In the genomic region with DNA sequence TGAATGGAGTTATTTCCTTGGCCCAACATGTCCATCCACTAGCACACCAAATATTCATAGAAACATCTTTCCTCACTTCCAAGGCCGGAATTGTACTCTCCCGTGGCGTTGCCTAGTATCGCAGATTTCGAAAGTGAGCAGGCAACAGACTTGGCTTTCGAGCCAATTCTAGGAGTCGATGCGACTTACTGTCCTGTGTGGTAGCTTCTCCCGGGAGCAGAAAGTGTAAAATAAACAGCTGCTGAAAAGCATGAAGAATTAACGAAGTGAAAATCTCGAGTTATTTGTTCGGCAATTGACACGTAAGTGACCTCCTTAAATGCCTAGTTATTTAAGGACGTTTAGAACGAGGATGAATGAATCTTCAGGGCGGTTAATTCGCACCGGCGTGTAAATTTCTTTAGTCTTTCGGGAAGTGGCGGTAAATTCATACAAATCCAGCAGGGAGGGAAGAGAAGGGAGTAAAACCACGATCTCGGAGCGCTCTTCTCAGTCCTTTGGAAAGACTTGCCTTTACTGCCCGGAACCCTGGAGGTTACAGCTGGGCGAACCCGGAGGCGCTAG, we compare ENCODE assay signal across 8 cellular contexts. TPM values are rescaled to one million over a fixed set of nuclear protein-coding genes. Genes with fewer than 3 reads are reported as not detected.
DNase-seq lines count a peak whose midpoint lies in the region; ATAC-seq lines count a peak whose summit lies in the region.

No MANE protein-coding gene starts in this region.

- H3K14ac ChIP-seq in neuronal stem cell (ENCODE audit: low read length) = no peak overlapping the region

- no peak overlapping the region for H2BK15ac ChIP-seq in neuronal stem cell (ENCODE audit: low read length)

- H3K4ac ChIP-seq in neuronal stem cell (ENCODE audit: low read length) = no peak overlapping the region

- peak overlapping the region; percentile 50 for H3K9ac ChIP-seq in neuronal stem cell (ENCODE audit: low read depth, low read length, poor library complexity)

- H3K4me3 Mint-ChIP-seq in activated T-helper 2 cell treated with anti-CD3 and anti-CD28 coated beads, Interferon-gamma antibody, Interleukin-2, Interleukin-4, amounts not matched to agents 10 μg/mL and 5 μg/mL and 100 μg/mL, durations not matched to agents 14 hours and 24 hours and 36 hours (ENCODE audit: low read depth) = peak overlapping the region; percentile 86

- H3K4me2 ChIP-seq in neuronal stem cell (ENCODE audit: insufficient read depth, low read length, poor library complexity, severe bottlenecking) = peak overlapping the region; percentile 83

- peak; percentile 36 for DNase-seq in NCI-H82 (lab: John Stamatoyannopoulos, UW)
- no peak for DNase-seq in NCI-H82 treated with DMSO at 0.1 percent for 48 hours (lab: John Stamatoyannopoulos, UW; ENCODE audit: unreplicated experiment)
- peak; percentile 54 for DNase-seq in LoVo (ENCODE audit: low spot score)
- peak; percentile 9 for DNase-seq in activated T-helper 2 cell treated with anti-CD3 and anti-CD28 coated beads, Interferon-gamma antibody, Interleukin-2, Interleukin-4, amounts not matched to agents 10 μg/mL and 5 μg/mL and 100 μg/mL, durations not matched to agents 14 hours and 24 hours and 36 hours (ENCODE audit: low spot score)
- DNase-seq in globus pallidus (ENCODE audit: low spot score) = peak; percentile 62
- DNase-seq in neuronal stem cell (ENCODE audit: low spot score) = no peak
- no peak for DNase-seq in midbrain (lab: John Stamatoyannopoulos, UW)

- H2AFZ ChIP-seq in neuronal stem cell (ENCODE audit: low read length) = peak overlapping the region; percentile 90

- peak overlapping the region; percentile 41 for H2BK12ac ChIP-seq in neuronal stem cell (ENCODE audit: low read length)

- H3K23ac ChIP-seq in neuronal stem cell (ENCODE audit: low read depth, low read length, poor library complexity) = no peak overlapping the region

- H3K9me3 Mint-ChIP-seq in activated T-helper 2 cell treated with anti-CD3 and anti-CD28 coated beads, Interferon-gamma antibody, Interleukin-2, Interleukin-4, amounts not matched to agents 10 μg/mL and 5 μg/mL and 100 μg/mL, durations not matched to agents 14 hours and 24 hours and 36 hours = no peaks in the 10 kb centered on the region

- no CpG with 5 or more reads among the region's 28 CpGs for WGBS in neuronal stem cell (ENCODE audit: extremely low coverage in 2 of 2, insufficient read length in 2 of 2, insufficient replicate concordance in 1 of 2), 2 donors

- no peak overlapping the region for H4K8ac ChIP-seq in neuronal stem cell (ENCODE audit: low read depth, low read length)

- peak overlapping the region; percentile 32 for H3K27ac Mint-ChIP-seq in activated T-helper 2 cell treated with anti-CD3 and anti-CD28 coated beads, Interferon-gamma antibody, Interleukin-2, Interleukin-4, amounts not matched to agents 10 μg/mL and 5 μg/mL and 100 μg/mL, durations not matched to agents 14 hours and 24 hours and 36 hours

- no peak for ATAC-seq in GM18519 (IDR thresholded peaks at IDR 0.05; ENCODE audit: low FRiP score, unreplicated experiment)

- H2BK120ac ChIP-seq in neuronal stem cell (ENCODE audit: low read depth, low read length) = no peak overlapping the region

- peak overlapping the region; percentile 85 for H3K18ac ChIP-seq in neuronal stem cell (ENCODE audit: low read length)

- peaks cover 0 to 26% (median 0%) of the 10 kb centered on the region in 3 experiments for H3K27me3 ChIP-seq in neuronal stem cell (ENCODE audit: control insufficient read depth in 3 of 3, insufficient read depth in 3 of 3, low read depth in 1 of 3, low read length in 3 of 3)

- H3K27ac ChIP-seq in neuronal stem cell (replicated peaks; ENCODE audit: low read length) = peak overlapping the region; percentile 50

- peak overlapping the region; percentile 61 to 82 for H3K4me3 ChIP-seq in neuronal stem cell (ENCODE audit: low read length in 2 of 2)

- no peak overlapping the region for H4K91ac ChIP-seq in neuronal stem cell (ENCODE audit: low read depth, low read length, poor library complexity)

- H3K27me3 Mint-ChIP-seq in activated T-helper 2 cell treated with anti-CD3 and anti-CD28 coated beads, Interferon-gamma antibody, Interleukin-2, Interleukin-4, amounts not matched to agents 10 μg/mL and 5 μg/mL and 100 μg/mL, durations not matched to agents 14 hours and 24 hours and 36 hours (ENCODE audit: low read depth) = peaks cover 58% of the 10 kb centered on the region

- no peaks in the 10 kb centered on the region for H3K36me3 ChIP-seq in neuronal stem cell (replicated peaks in 1 of 2; ENCODE audit: control insufficient read depth in 2 of 2, insufficient read depth in 2 of 2, low read length in 2 of 2)

- no peaks in the 10 kb centered on the region for H3K9me3 ChIP-seq in neuronal stem cell (replicated peaks in 1 of 2; ENCODE audit: control insufficient read depth in 2 of 2, insufficient read depth in 1 of 2, low read depth in 1 of 2, low read length in 2 of 2)

- H2AK5ac ChIP-seq in neuronal stem cell (ENCODE audit: low read depth, low read length) = no peak overlapping the region

- intact Hi-C loops in activated T-helper 2 cell treated with anti-CD3 and anti-CD28 coated beads, Interferon-gamma antibody, Interleukin-2, Interleukin-4, amounts not matched to agents 10 μg/mL and 5 μg/mL and 100 μg/mL, durations not matched to agents 14 hours and 24 hours and 36 hours (cut with micrococcal nuclease) = loop anchor here (2.0 to 5.0 kb wide), 3 partner anchors 117 to 505 kb away; partner anchors contain the start of gene RFK

- H3K4me1 Mint-ChIP-seq in activated T-helper 2 cell treated with anti-CD3 and anti-CD28 coated beads, Interferon-gamma antibody, Interleukin-2, Interleukin-4, amounts not matched to agents 10 μg/mL and 5 μg/mL and 100 μg/mL, durations not matched to agents 14 hours and 24 hours and 36 hours (ENCODE audit: low read depth) = peaks cover 24% of the 10 kb centered on the region

- peaks cover 5% of the 10 kb centered on the region for H3K79me1 ChIP-seq in neuronal stem cell (ENCODE audit: low read depth, low read length)

- no peak overlapping the region for H2BK5ac ChIP-seq in neuronal stem cell (ENCODE audit: low read length)

- no peaks in the 10 kb centered on the region for H3K36me3 Mint-ChIP-seq in activated T-helper 2 cell treated with anti-CD3 and anti-CD28 coated beads, Interferon-gamma antibody, Interleukin-2, Interleukin-4, amounts not matched to agents 10 μg/mL and 5 μg/mL and 100 μg/mL, durations not matched to agents 14 hours and 24 hours and 36 hours (ENCODE audit: low read depth)

- H3K4me1 ChIP-seq in neuronal stem cell (ENCODE audit: control insufficient read depth in 2 of 2, insufficient read depth in 1 of 2, low read depth in 1 of 2, low read length in 2 of 2) = peaks cover 0 to 17% of the 10 kb centered on the region in 2 donors

RNA-seq across cellular contexts. Expression of gene PCSK5, which starts 0.4 kb away (rescaled TPM):
- 1.5 TPM in 2 replicates for total RNA-seq in activated T-helper 2 cell treated with anti-CD3 and anti-CD28 coated beads, Interferon-gamma antibody, Interleukin-2, Interleukin-4, amounts not matched to agents 10 μg/mL and 5 μg/mL and 100 μg/mL, durations not matched to agents 14 hours and 24 hours and 36 hours
- 17.2 TPM for polyA plus RNA-seq in neuronal stem cell (2013, experiment 1 of 2)
- polyA plus RNA-seq in neuronal stem cell (2013, experiment 2 of 2) = 18.0 TPM

Comparison
In these comparisons a context has a peak if more than half of its experiments do, and no peak if none do; other contexts are left out.
1. DNase-seq: peak in NCI-H82 (single experiment), LoVo (single experiment), activated T-helper 2 cell treated with anti-CD3 and anti-CD28 coated beads, Interferon-gamma antibody, Interleukin-2, Interleukin-4, amounts not matched to agents 10 μg/mL and 5 μg/mL and 100 μg/mL, durations not matched to agents 14 hours and 24 hours and 36 hours (single experiment) and globus pallidus (single experiment); none in NCI-H82 treated with DMSO at 0.1 percent for 48 hours (single experiment), neuronal stem cell (single experiment) and midbrain (single experiment).